1 cellular context compared by ENCODE assay signal in genomic region chr1:246583448-246584185, GRCh38.
TF ChIP-seq lines count a peak whose summit lies in the region.

No MANE protein-coding gene starts in this region.

TF ChIP-seq in HepG2, 621 proteins besides CTCF, POLR2A, EP300 and RAD21 (continued from another document and continues in another):
- TF ChIP-seq PHF21A (CRISPR knock-in tag; IDR thresholded peaks at IDR 0.05): peak; percentile 90
- TF ChIP-seq HMGA1 (CRISPR knock-in tag; conservative IDR thresholded peaks at IDR 0.05): no peak
- TF ChIP-seq ZNF619 (CRISPR knock-in tag; IDR thresholded peaks at IDR 0.05): no peak
- TF ChIP-seq, protein P1, sequence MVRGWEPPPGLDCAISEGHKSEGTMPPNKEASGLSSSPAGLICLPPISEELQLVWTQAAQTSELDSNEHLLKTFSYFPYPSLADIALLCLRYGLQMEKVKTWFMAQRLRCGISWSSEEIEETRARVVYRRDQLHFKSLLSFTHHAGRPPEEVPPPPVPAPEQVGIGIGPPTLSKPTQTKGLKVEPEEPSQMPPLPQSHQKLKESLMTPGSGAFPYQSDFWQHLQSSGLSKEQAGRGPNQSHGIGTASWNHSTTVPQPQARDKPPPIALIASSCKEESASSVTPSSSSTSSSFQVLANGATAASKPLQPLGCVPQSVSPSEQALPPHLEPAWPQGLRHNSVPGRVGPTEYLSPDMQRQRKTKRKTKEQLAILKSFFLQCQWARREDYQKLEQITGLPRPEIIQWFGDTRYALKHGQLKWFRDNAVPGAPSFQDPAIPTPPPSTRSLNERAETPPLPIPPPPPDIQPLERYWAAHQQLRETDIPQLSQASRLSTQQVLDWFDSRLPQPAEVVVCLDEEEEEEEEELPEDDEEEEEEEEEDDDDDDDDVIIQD (CRISPR knock-in tag; IDR thresholded peaks at IDR 0.05; ENCODE audit: low read depth): peak; percentile 76; the same call in 1 of the 2 replicates
- TF ChIP-seq TERF1 (CRISPR knock-in tag; IDR thresholded peaks at IDR 0.05): no peak
- no peak for TF ChIP-seq RFX1 (IDR thresholded peaks at IDR 0.05)
- TF ChIP-seq ZBTB7A (CRISPR knock-in tag; IDR thresholded peaks at IDR 0.05): no peak
- no peak for TF ChIP-seq THAP8 (CRISPR knock-in tag; IDR thresholded peaks at IDR 0.05; ENCODE audit: borderline replicate concordance)
- TF ChIP-seq, protein P2, sequence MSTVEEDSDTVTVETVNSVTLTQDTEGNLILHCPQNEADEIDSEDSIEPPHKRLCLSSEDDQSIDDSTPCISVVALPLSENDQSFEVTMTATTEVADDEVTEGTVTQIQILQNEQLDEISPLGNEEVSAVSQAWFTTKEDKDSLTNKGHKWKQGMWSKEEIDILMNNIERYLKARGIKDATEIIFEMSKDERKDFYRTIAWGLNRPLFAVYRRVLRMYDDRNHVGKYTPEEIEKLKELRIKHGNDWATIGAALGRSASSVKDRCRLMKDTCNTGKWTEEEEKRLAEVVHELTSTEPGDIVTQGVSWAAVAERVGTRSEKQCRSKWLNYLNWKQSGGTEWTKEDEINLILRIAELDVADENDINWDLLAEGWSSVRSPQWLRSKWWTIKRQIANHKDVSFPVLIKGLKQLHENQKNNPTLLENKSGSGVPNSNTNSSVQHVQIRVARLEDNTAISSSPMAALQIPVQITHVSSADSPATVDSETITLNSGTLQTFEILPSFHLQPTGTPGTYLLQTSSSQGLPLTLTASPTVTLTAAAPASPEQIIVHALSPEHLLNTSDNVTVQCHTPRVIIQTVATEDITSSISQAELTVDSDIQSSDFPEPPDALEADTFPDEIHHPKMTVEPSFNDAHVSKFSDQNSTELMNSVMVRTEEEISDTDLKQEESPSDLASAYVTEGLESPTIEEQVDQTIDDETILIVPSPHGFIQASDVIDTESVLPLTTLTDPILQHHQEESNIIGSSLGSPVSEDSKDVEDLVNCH (CRISPR knock-in tag; IDR thresholded peaks at IDR 0.05): no peak
- TF ChIP-seq KIAA2018 (CRISPR knock-in tag; IDR thresholded peaks at IDR 0.05; ENCODE audit: borderline replicate concordance): no peak
- no peak for TF ChIP-seq ZBTB26 (CRISPR knock-in tag; IDR thresholded peaks at IDR 0.05; ENCODE audit: borderline replicate concordance)
- no peak for TF ChIP-seq GLMP (CRISPR knock-in tag; IDR thresholded peaks at IDR 0.05; ENCODE audit: borderline replicate concordance)
- peak; percentile 49; the same call in 1 of the 2 replicates for TF ChIP-seq MAF1 (CRISPR knock-in tag; IDR thresholded peaks at IDR 0.05; ENCODE audit: borderline replicate concordance)
- TF ChIP-seq, protein P3, sequence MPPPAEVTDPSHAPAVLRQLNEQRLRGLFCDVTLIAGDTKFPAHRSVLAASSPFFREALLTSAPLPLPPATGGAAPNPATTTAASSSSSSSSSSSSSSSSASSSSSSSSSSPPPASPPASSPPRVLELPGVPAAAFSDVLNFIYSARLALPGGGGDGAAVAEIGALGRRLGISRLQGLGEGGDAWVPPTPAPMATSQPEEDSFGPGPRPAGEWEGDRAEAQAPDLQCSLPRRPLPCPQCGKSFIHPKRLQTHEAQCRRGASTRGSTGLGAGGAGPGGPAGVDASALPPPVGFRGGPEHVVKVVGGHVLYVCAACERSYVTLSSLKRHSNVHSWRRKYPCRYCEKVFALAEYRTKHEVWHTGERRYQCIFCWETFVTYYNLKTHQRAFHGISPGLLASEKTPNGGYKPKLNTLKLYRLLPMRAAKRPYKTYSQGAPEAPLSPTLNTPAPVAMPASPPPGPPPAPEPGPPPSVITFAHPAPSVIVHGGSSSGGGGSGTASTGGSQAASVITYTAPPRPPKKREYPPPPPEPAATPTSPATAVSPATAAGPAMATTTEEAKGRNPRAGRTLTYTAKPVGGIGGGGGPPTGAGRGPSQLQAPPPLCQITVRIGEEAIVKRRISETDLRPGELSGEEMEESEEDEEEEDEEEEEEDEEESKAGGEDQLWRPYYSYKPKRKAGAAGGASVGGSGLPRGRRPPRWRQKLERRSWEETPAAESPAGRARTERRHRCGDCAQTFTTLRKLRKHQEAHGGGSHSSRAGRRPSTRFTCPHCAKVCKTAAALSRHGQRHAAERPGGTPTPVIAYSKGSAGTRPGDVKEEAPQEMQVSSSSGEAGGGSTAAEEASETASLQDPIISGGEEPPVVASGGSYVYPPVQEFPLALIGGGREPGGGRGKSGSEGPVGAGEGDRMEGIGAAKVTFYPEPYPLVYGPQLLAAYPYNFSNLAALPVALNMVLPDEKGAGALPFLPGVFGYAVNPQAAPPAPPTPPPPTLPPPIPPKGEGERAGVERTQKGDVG (CRISPR knock-in tag; IDR thresholded peaks at IDR 0.05; ENCODE audit: borderline replicate concordance): no peak
- TF ChIP-seq MED1 (CRISPR knock-in tag; IDR thresholded peaks at IDR 0.05): peak; percentile 91
- peak; percentile 78 for TF ChIP-seq ELF3 (CRISPR knock-in tag; IDR thresholded peaks at IDR 0.05)
- TF ChIP-seq POLR2AphosphoS2 (IDR thresholded peaks at IDR 0.05; ENCODE audit: low read depth, low read length): no peak
- TF ChIP-seq KMT2A (CRISPR knock-in tag; IDR thresholded peaks at IDR 0.05): peak; percentile 26; the same call in 1 of the 2 replicates
- TF ChIP-seq HNRNPK (IDR thresholded peaks at IDR 0.05; ENCODE audit: low read depth, low read length, poor library complexity, severe bottlenecking): no peak
- peak; percentile 88 for TF ChIP-seq SAP130 (CRISPR knock-in tag; IDR thresholded peaks at IDR 0.05; ENCODE audit: low read depth)
- TF ChIP-seq, protein P4, sequence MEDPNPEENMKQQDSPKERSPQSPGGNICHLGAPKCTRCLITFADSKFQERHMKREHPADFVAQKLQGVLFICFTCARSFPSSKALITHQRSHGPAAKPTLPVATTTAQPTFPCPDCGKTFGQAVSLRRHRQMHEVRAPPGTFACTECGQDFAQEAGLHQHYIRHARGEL (CRISPR knock-in tag; IDR thresholded peaks at IDR 0.05): no peak
- TF ChIP-seq TIGD3 (CRISPR knock-in tag; IDR thresholded peaks at IDR 0.05; ENCODE audit: borderline replicate concordance): no peak
- peak; percentile 95 for TF ChIP-seq CEBPG (CRISPR knock-in tag; IDR thresholded peaks at IDR 0.05)
- peak; percentile 78 for TF ChIP-seq TFE3 (CRISPR knock-in tag; IDR thresholded peaks at IDR 0.05)
- TF ChIP-seq KLF16 (CRISPR knock-in tag; IDR thresholded peaks at IDR 0.05): peak in 1 of 2 experiments; percentile 65; a peak in 2 of 4 replicates
- peak; percentile 94; the same call in 1 of the 2 replicates for TF ChIP-seq ZKSCAN8 (CRISPR knock-in tag; IDR thresholded peaks at IDR 0.05; ENCODE audit: borderline replicate concordance)
- TF ChIP-seq BRD4 (CRISPR knock-in tag; IDR thresholded peaks at IDR 0.05): no peak
